In the genomic region with DNA sequence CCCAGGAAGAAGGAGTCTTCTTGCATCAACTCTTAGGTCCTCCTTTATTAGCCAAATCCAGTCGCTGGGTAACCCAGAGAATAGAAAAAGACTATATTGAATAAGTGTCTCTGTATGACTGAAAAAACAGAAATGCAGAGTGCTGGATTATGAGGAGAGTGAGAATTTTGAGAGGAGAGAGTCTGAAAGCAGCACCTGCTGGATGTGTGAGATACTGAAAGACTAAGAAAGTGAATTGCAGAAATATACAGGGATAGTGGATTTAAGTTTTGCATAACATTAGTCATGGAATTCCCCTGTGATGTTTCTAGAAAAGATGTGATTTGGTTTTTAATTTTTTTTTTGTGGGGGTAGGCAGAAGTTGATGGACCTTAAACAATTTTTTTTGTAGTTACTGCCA, we compare ENCODE assay signal across 30 cellular contexts.
"Had no signal": no experiment of that assay in that cellular context is flagged by ENCODE, and none has a peak within 500 bp of the region (broad histone marks: within the 10 kb centered on the region; RNA-seq: fewer than 3 reads in every experiment).

No MANE protein-coding gene starts in this region.

- H3K27ac ChIP-seq: left lung, lower lobe of right lung, neutrophil, prostate gland, skin epidermis, suprapubic skin, thoracic aorta, tibial artery, upper lobe of right lung had no signal

- H3K27ac Mint-ChIP-seq: immature natural killer cell; naive thymus-derived CD8-positive, alpha-beta T cell; nephron; stimulated activated naive B cell treated with anti-CD40 and anti-IgM and Interleukin-4, amounts not matched to agents 10 μg/mL and 1 μg/mL and 100 μg/mL, for 72 hours had no signal

- H3K4me1 ChIP-seq: left lung, lower lobe of right lung, prostate gland, suprapubic skin, tibial artery, upper lobe of right lung had no signal

- FAIRE-seq: islet of Langerhans, kidney, urothelium cell line had no signal

- H3K4me1 Mint-ChIP-seq: immature natural killer cell; naive thymus-derived CD8-positive, alpha-beta T cell; stimulated activated naive B cell treated with anti-CD40 and anti-IgM and Interleukin-4, amounts not matched to agents 10 μg/mL and 1 μg/mL and 100 μg/mL, for 72 hours had no signal

- ATAC-seq: left colon; left lung; naive thymus-derived CD8-positive, alpha-beta T cell; right cardiac atrium; sciatic nerve; stimulated activated naive B cell treated with anti-CD40 and anti-IgM and Interleukin-4, amounts not matched to agents 10 μg/mL and 1 μg/mL and 100 μg/mL, for 72 hours; stimulated activated naive CD8-positive, alpha-beta T cell treated with anti-CD3 and anti-CD28 coated beads, Interleukin-15, Interleukin-2, amounts not matched to agents 100 U/mL and 50 U/mL, for 24 hours; upper lobe of right lung had no signal

- H3K27me3 ChIP-seq: left lung, suprapubic skin, tibial artery, upper lobe of right lung had no signal

- H3K9me3 Mint-ChIP-seq: naive thymus-derived CD8-positive, alpha-beta T cell; nephron; neural crest cell had no signal

- H3K36me3 ChIP-seq: left lung, lower lobe of right lung, neutrophil, prostate gland, suprapubic skin, thoracic aorta, tibial artery, upper lobe of right lung had no signal

- H3K4me3 ChIP-seq: left lung, lower lobe of right lung, prostate gland, skin epidermis, suprapubic skin, thoracic aorta, tibial artery, upper lobe of right lung had no signal

- DNase-seq: hypothalamus; immature natural killer cell; left colon; lower lobe of right lung; mesenchymal stem cell; naive thymus-derived CD8-positive, alpha-beta T cell; occipital lobe; retina; right cardiac atrium; stimulated activated CD4-positive, alpha-beta T cell treated with anti-CD3 and anti-CD28 coated beads, Interleukin-12 subunit alpha, Interleukin-12 subunit beta, amount 100 ng/mL, for 4 hours; stimulated activated CD4-positive, alpha-beta T cell treated with anti-CD3 and anti-CD28 coated beads, Interleukin-15, amount 100 ng/mL, for 24 hours; stimulated activated CD4-positive, alpha-beta T cell treated with anti-CD3 and anti-CD28 coated beads, Interleukin-2, amount 100 ng/mL, for 24 hours; stimulated activated CD4-positive, alpha-beta T cell treated with anti-CD3 and anti-CD28 coated beads, Interleukin-4, amount 100 ng/mL, for 1 hour; stimulated activated naive B cell treated with anti-CD40 and anti-IgM and Interleukin-4, amounts not matched to agents 10 μg/mL and 1 μg/mL and 100 μg/mL, for 72 hours; stimulated activated naive CD8-positive, alpha-beta T cell treated with anti-CD3 and anti-CD28 coated beads, Interleukin-15, Interleukin-2, amounts not matched to agents 100 U/mL and 50 U/mL, for 24 hours; tibial artery; trophoblast cell; upper lobe of right lung had no signal

- H3K9me3 ChIP-seq: left lung, lower lobe of right lung, neutrophil, prostate gland, suprapubic skin, thoracic aorta, tibial artery, upper lobe of right lung had no signal

- H3K36me3 Mint-ChIP-seq: immature natural killer cell; naive thymus-derived CD8-positive, alpha-beta T cell; stimulated activated naive B cell treated with anti-CD40 and anti-IgM and Interleukin-4, amounts not matched to agents 10 μg/mL and 1 μg/mL and 100 μg/mL, for 72 hours had no signal

- H3K4me3 Mint-ChIP-seq: immature natural killer cell; naive thymus-derived CD8-positive, alpha-beta T cell; nephron; neural crest cell; stimulated activated naive B cell treated with anti-CD40 and anti-IgM and Interleukin-4, amounts not matched to agents 10 μg/mL and 1 μg/mL and 100 μg/mL, for 72 hours had no signal
